ENCODE assay signal across 23 cellular contexts in the genomic region with DNA sequence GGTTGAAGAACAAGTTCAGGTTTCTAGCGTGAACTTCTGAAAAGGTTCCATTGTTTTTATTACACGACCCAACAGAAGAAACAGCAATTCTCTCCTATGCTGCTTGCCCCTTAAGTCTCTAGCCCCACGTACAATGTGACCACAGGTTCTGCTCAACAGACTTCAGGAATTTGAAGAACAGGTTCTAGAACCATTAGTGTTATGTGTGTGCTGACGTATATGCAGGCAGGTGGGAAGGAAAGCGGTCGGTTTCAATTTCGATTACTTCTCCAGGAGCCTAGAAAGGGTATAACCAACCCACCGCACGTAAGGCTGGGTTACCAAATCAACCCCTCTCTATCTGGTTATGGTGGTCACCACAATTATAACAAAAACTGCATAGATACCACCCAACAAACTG. TPM values are rescaled to one million over a fixed set of nuclear protein-coding genes. Genes with fewer than 3 reads are reported as not detected.
DNase-seq lines count a peak whose midpoint lies in the region; ATAC-seq and TF ChIP-seq lines count a peak whose summit lies in the region.
"Had no signal": no experiment of that assay in that cellular context is flagged by ENCODE, and none has a peak within 500 bp of the region (broad histone marks: within the 10 kb centered on the region; RNA-seq: fewer than 3 reads in every experiment).

No MANE protein-coding gene starts in this region.

- no peaks in the 10 kb centered on the region for H3K9me3 ChIP-seq in lower lobe of right lung
- H3K9me3 ChIP-seq: BLaER1, ovary had no signal

- ATAC-seq in WTC11 (no peak), lower lobe of right lung (peak; percentile 49 to 76), HG03439 (IDR thresholded peaks at IDR 0.05; ENCODE audit: unreplicated experiment) (no peak)
- ATAC-seq: left colon had no signal

- H3K36me3 Mint-ChIP-seq in activated naive CD4-positive, alpha-beta T cell treated with anti-CD3 and anti-CD28 coated beads, Interleukin-2, amount 50 U/mL, for 24 hours, result peaks cover 45% of the 10 kb centered on the region
- peaks cover 50% of the 10 kb centered on the region for H3K36me3 Mint-ChIP-seq in WTC11

- H3K9me3 Mint-ChIP-seq in activated naive CD4-positive, alpha-beta T cell treated with anti-CD3 and anti-CD28 coated beads, Interleukin-2, amount 50 U/mL, for 24 hours, result no peaks in the 10 kb centered on the region
- no peaks in the 10 kb centered on the region for H3K9me3 Mint-ChIP-seq in WTC11
- H3K9me3 Mint-ChIP-seq: activated naive CD4-positive, alpha-beta T cell treated with anti-CD3 and anti-CD28 coated beads, Interleukin-2, amount 10 ng/mL, durations not matched to agents 7 days and 5 days; central memory CD8-positive, alpha-beta T cell had no signal

- intact Hi-C loops in lower lobe of right lung (cut with DNase I), result no loop called here

- no peak for DNase-seq in activated naive CD4-positive, alpha-beta T cell treated with anti-CD3 and anti-CD28 coated beads, Interleukin-2, amount 50 U/mL, for 16 hours
- no peak for DNase-seq in WTC11 (ENCODE audit: low spot score)
- DNase-seq in lower lobe of right lung, result no peak
- no peak for DNase-seq in NCI-H1048 (lab: John Stamatoyannopoulos, UW)
- DNase-seq in SW480 (ENCODE audit: low spot score), result no peak
- no peak for DNase-seq in GM19238 (ENCODE audit: insufficient read length, low spot score)
- DNase-seq: ACHN; activated naive CD4-positive, alpha-beta T cell treated with anti-CD3 and anti-CD28 coated beads, Interleukin-2, amount 10 ng/mL, durations not matched to agents 7 days and 5 days; left colon; NCI-H1092; NCI-H187; NCI-H2171 treated with DMSO at 0.1 percent for 48 hours; NCI-H526; ovary; stimulated activated CD4-positive, alpha-beta T cell treated with anti-CD3 and anti-CD28 coated beads, Interleukin-2, amount 100 ng/mL, for 24 hours; T-helper 9 cell had no signal

- peaks cover 6% of the 10 kb centered on the region for H3K4me1 ChIP-seq in lower lobe of right lung
- H3K4me1 ChIP-seq: BLaER1 had no signal

- no peak overlapping the region for H3K4me3 ChIP-seq in lower lobe of right lung
- H3K4me3 ChIP-seq: BLaER1, ovary, SK-N-MC, smooth muscle cell had no signal

- H3K27me3 Mint-ChIP-seq in activated naive CD4-positive, alpha-beta T cell treated with anti-CD3 and anti-CD28 coated beads, Interleukin-2, amount 50 U/mL, for 24 hours, result no peaks in the 10 kb centered on the region
- no peaks in the 10 kb centered on the region for H3K27me3 Mint-ChIP-seq in WTC11 (ENCODE audit: low read depth)
- H3K27me3 Mint-ChIP-seq: activated naive CD4-positive, alpha-beta T cell treated with anti-CD3 and anti-CD28 coated beads, Interleukin-2, amount 10 ng/mL, durations not matched to agents 7 days and 5 days; central memory CD8-positive, alpha-beta T cell had no signal

- TF ChIP-seq CTCF in WTC11 (IDR thresholded peaks at IDR 0.05), result no peak
- no peak for TF ChIP-seq CTCF in lower lobe of right lung (IDR thresholded peaks at IDR 0.05)

- H3K27ac Mint-ChIP-seq in activated naive CD4-positive, alpha-beta T cell treated with anti-CD3 and anti-CD28 coated beads, Interleukin-2, amount 50 U/mL, for 24 hours, result peak overlapping the region; percentile 79
- 0 out of 2 replicates have a peak overlapping the region, but pooled peaks have one; percentile 42 for H3K27ac Mint-ChIP-seq in WTC11

- CTCF ChIA-PET in WTC11 (lab: Charles Lee), result no interaction called here

- H3K36me3 ChIP-seq in lower lobe of right lung, result peaks cover 75% of the 10 kb centered on the region
- H3K36me3 ChIP-seq: ovary had no signal

- H3K27ac ChIP-seq in lower lobe of right lung, result no peak overlapping the region
- H3K27ac ChIP-seq: BLaER1, HL-60, ovary, SK-N-MC had no signal

- H3K27me3 ChIP-seq in lower lobe of right lung (ENCODE audit: low read depth), result no peaks in the 10 kb centered on the region
- H3K27me3 ChIP-seq: BLaER1, ovary had no signal

- peaks cover 79% of the 10 kb centered on the region for H3K4me1 Mint-ChIP-seq in activated naive CD4-positive, alpha-beta T cell treated with anti-CD3 and anti-CD28 coated beads, Interleukin-2, amount 50 U/mL, for 24 hours
- H3K4me1 Mint-ChIP-seq in WTC11, result no peaks in the 10 kb centered on the region

- POLR2A ChIA-PET in WTC11 (lab: Charles Lee), result no interaction called here

- no peak overlapping the region for H3K4me3 Mint-ChIP-seq in activated naive CD4-positive, alpha-beta T cell treated with anti-CD3 and anti-CD28 coated beads, Interleukin-2, amount 50 U/mL, for 24 hours
- no peak overlapping the region for H3K4me3 Mint-ChIP-seq in WTC11
- H3K4me3 Mint-ChIP-seq: activated naive CD4-positive, alpha-beta T cell treated with anti-CD3 and anti-CD28 coated beads, Interleukin-2, amount 10 ng/mL, durations not matched to agents 7 days and 5 days; central memory CD8-positive, alpha-beta T cell had no signal

TF ChIP-seq in WTC11, 78 proteins besides CTCF, POLR2A, EP300 and RAD21 (continues in another document):
- TF ChIP-seq ZNF671 (CRISPR knock-in tag; IDR thresholded peaks at IDR 0.05) (no peak), ZNF232 (CRISPR knock-in tag; IDR thresholded peaks at IDR 0.05) (no peak), MYBL2 (CRISPR knock-in tag; IDR thresholded peaks at IDR 0.05) (no peak), SMAD4 (CRISPR knock-in tag; IDR thresholded peaks at IDR 0.05) (no peak), ELF4 (CRISPR knock-in tag; IDR thresholded peaks at IDR 0.05; ENCODE audit: low read depth) (no peak), ZNF121 (CRISPR knock-in tag; IDR thresholded peaks at IDR 0.05) (no peak), TCF7 (CRISPR knock-in tag; IDR thresholded peaks at IDR 0.05; ENCODE audit: low read depth) (no peak), ZNF138 (CRISPR knock-in tag; conservative IDR thresholded peaks at IDR 0.05) (no peak), SP1 (CRISPR knock-in tag; conservative IDR thresholded peaks at IDR 0.05) (no peak)
- TF ChIP-seq, protein P1, sequence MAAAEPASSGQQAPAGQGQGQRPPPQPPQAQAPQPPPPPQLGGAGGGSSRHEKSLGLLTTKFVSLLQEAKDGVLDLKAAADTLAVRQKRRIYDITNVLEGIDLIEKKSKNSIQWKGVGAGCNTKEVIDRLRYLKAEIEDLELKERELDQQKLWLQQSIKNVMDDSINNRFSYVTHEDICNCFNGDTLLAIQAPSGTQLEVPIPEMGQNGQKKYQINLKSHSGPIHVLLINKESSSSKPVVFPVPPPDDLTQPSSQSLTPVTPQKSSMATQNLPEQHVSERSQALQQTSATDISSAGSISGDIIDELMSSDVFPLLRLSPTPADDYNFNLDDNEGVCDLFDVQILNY (CRISPR knock-in tag; IDR thresholded peaks at IDR 0.05), result no peak
- TF ChIP-seq, protein P2, sequence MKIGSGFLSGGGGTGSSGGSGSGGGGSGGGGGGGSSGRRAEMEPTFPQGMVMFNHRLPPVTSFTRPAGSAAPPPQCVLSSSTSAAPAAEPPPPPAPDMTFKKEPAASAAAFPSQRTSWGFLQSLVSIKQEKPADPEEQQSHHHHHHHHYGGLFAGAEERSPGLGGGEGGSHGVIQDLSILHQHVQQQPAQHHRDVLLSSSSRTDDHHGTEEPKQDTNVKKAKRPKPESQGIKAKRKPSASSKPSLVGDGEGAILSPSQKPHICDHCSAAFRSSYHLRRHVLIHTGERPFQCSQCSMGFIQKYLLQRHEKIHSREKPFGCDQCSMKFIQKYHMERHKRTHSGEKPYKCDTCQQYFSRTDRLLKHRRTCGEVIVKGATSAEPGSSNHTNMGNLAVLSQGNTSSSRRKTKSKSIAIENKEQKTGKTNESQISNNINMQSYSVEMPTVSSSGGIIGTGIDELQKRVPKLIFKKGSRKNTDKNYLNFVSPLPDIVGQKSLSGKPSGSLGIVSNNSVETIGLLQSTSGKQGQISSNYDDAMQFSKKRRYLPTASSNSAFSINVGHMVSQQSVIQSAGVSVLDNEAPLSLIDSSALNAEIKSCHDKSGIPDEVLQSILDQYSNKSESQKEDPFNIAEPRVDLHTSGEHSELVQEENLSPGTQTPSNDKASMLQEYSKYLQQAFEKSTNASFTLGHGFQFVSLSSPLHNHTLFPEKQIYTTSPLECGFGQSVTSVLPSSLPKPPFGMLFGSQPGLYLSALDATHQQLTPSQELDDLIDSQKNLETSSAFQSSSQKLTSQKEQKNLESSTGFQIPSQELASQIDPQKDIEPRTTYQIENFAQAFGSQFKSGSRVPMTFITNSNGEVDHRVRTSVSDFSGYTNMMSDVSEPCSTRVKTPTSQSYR (CRISPR knock-in tag; IDR thresholded peaks at IDR 0.05), result no peak
- TF ChIP-seq, protein P3, sequence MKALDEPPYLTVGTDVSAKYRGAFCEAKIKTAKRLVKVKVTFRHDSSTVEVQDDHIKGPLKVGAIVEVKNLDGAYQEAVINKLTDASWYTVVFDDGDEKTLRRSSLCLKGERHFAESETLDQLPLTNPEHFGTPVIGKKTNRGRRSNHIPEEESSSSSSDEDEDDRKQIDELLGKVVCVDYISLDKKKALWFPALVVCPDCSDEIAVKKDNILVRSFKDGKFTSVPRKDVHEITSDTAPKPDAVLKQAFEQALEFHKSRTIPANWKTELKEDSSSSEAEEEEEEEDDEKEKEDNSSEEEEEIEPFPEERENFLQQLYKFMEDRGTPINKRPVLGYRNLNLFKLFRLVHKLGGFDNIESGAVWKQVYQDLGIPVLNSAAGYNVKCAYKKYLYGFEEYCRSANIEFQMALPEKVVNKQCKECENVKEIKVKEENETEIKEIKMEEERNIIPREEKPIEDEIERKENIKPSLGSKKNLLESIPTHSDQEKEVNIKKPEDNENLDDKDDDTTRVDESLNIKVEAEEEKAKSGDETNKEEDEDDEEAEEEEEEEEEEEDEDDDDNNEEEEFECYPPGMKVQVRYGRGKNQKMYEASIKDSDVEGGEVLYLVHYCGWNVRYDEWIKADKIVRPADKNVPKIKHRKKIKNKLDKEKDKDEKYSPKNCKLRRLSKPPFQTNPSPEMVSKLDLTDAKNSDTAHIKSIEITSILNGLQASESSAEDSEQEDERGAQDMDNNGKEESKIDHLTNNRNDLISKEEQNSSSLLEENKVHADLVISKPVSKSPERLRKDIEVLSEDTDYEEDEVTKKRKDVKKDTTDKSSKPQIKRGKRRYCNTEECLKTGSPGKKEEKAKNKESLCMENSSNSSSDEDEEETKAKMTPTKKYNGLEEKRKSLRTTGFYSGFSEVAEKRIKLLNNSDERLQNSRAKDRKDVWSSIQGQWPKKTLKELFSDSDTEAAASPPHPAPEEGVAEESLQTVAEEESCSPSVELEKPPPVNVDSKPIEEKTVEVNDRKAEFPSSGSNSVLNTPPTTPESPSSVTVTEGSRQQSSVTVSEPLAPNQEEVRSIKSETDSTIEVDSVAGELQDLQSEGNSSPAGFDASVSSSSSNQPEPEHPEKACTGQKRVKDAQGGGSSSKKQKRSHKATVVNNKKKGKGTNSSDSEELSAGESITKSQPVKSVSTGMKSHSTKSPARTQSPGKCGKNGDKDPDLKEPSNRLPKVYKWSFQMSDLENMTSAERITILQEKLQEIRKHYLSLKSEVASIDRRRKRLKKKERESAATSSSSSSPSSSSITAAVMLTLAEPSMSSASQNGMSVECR (CRISPR knock-in tag; IDR thresholded peaks at IDR 0.05; ENCODE audit: borderline replicate concordance), result no peak

RNA-seq across cellular contexts. Expression of a gene that starts 39.4 kb away (rescaled TPM):
- total RNA-seq in WTC11 (2021), result 125 to 160 TPM (median 133 TPM) in 3 replicates
- total RNA-seq in lower lobe of right lung, result 106 TPM

Comparison
In these comparisons a context has a peak if more than half of its experiments do, and no peak if none do; other contexts are left out.
1. ATAC-seq: peak in lower lobe of right lung (2 of 2); none in WTC11 (single experiment) and HG03439 (single experiment).